28 cellular contexts compared by ENCODE assay signal in the genomic region with DNA sequence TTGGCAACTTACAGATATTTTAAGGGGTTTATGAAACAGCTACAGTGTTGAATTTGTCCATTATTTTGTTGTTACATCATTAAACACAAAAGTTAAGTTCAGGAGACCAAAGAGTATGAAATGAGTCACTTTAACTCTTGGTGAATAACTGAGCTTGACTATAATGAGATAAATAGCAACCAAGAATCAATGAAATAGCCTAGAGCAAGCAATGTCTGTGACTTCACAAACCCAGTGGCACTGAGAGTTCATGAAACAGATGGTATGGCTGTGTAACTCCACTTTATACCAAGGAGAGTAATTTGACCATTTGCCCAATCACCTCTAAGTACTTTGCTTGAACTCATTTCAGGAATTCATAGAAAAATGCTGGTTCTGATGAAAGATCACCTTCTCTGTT.
DNase-seq lines count a peak whose midpoint lies in the region; ATAC-seq and TF ChIP-seq lines count a peak whose summit lies in the region.
"Had no signal": no experiment of that assay in that cellular context is flagged by ENCODE, and none has a peak within 500 bp of the region (broad histone marks: within the 10 kb centered on the region; RNA-seq: fewer than 3 reads in every experiment).

No MANE protein-coding gene starts in this region.

- H3K36me3 ChIP-seq in mammary epithelial cell (ENCODE audit: insufficient read depth, low read length): no peaks in the 10 kb centered on the region
- no peaks in the 10 kb centered on the region for H3K36me3 ChIP-seq in heart left ventricle
- H3K36me3 ChIP-seq in transverse colon: no peaks in the 10 kb centered on the region
- no peaks in the 10 kb centered on the region for H3K36me3 ChIP-seq in naive thymus-derived CD4-positive, alpha-beta T cell (ENCODE audit: control insufficient read depth in 2 of 3, insufficient read depth in 3 of 3, low read length in 3 of 3)
- H3K36me3 ChIP-seq: left lung, neutrophil, uterus had no signal

- no peak overlapping the region for H3K27ac Mint-ChIP-seq in naive thymus-derived CD4-positive, alpha-beta T cell
- H3K27ac Mint-ChIP-seq: activated CD8-positive, alpha-beta T cell treated with anti-CD3 and anti-CD28 coated beads for 36 hours; activated naive CD4-positive, alpha-beta T cell treated with anti-CD3 and anti-CD28 coated beads, Interleukin-2, amount 50 U/mL, for 24 hours; activated T-helper 17 cell treated with anti-CD3 and anti-CD28 coated beads, Interleukin-2, amount 50 U/mL, for 72 hours; B cell; CD8-positive, alpha-beta memory T cell had no signal

- TF ChIP-seq EP300 in transverse colon (IDR thresholded peaks at IDR 0.05; ENCODE audit: low read depth): no peak

- no peaks in the 10 kb centered on the region for H4K20me1 ChIP-seq in mammary epithelial cell (ENCODE audit: insufficient read depth, low read length)

- dilution Hi-C loops in mammary epithelial cell (cut with HindIII; ENCODE audit: low sequenced_read_pairs): no loop called here

- ATAC-seq in foreskin keratinocyte (peak; percentile 16), heart left ventricle (no peak)
- ATAC-seq in naive thymus-derived CD4-positive, alpha-beta T cell: no peak
- ATAC-seq: activated CD4-positive, CD25-positive, alpha-beta regulatory T cell treated with anti-CD3 and anti-CD28 coated beads, Interleukin-2, amount 50 U/mL, for 24 hours; activated CD8-positive, alpha-beta T cell treated with anti-CD3 and anti-CD28 coated beads for 36 hours; activated T-helper 17 cell treated with anti-CD3 and anti-CD28 coated beads, Interleukin-2, amount 50 U/mL, for 72 hours; HCT116; left lung had no signal

- in situ Hi-C loops in mammary epithelial cell (cut with MboI; ENCODE audit: low sequenced_read_pairs in 2 of 2) (no loop called here), transverse colon (cut with MboI; ENCODE audit: low pct_ligation_motif_present in 1 of 4, low pct_unique_long_range_greater_than_20kb in 1 of 4, low sequenced_read_pairs in 3 of 4) (no loop called here)

- peaks cover 0 to 13% (median 4%) of the 10 kb centered on the region in 5 donors for H3K36me3 Mint-ChIP-seq in naive thymus-derived CD4-positive, alpha-beta T cell

- H3K79me2 ChIP-seq in mammary epithelial cell (ENCODE audit: insufficient read depth, low read length): no peaks in the 10 kb centered on the region

- DNase-seq in AG10803 (ENCODE audit: low read depth) (peak; percentile 68), NCI-H524 (lab: John Stamatoyannopoulos, UW) (peak; percentile 51 to 74), mammary epithelial cell (peak; percentile 52), foreskin keratinocyte (peak; percentile 17 to 65), heart left ventricle (no peak), amniotic stem cell (lab: John Stamatoyannopoulos, UW) (no peak), transverse colon (no peak)
- DNase-seq in naive thymus-derived CD4-positive, alpha-beta T cell: no peak
- DNase-seq: activated CD8-positive, alpha-beta T cell treated with anti-CD3 and anti-CD28 coated beads for 36 hours; aorta; CD8-positive, alpha-beta memory T cell; central memory CD4-positive, alpha-beta T cell; foreskin melanocyte; GF-D8; KBM-7; left lung; MM.1S; NCI-H2029 treated with DMSO at 0.1 percent for 48 hours; NCI-H226; NCI-H774; stimulated activated naive CD4-positive, alpha-beta T cell treated with Interleukin-2 at 50 U/mL for 16 hours; uterus had no signal

- peaks cover 0 to 7% (median 0%) of the 10 kb centered on the region in 5 donors for H3K27me3 Mint-ChIP-seq in naive thymus-derived CD4-positive, alpha-beta T cell
- H3K27me3 Mint-ChIP-seq: activated CD8-positive, alpha-beta T cell treated with anti-CD3 and anti-CD28 coated beads for 36 hours; activated naive CD4-positive, alpha-beta T cell treated with anti-CD3 and anti-CD28 coated beads, Interleukin-2, amount 50 U/mL, for 24 hours; activated T-helper 17 cell treated with anti-CD3 and anti-CD28 coated beads, Interleukin-2, amount 50 U/mL, for 72 hours had no signal

- H3K4me1 Mint-ChIP-seq in naive thymus-derived CD4-positive, alpha-beta T cell: peaks cover 0 to 2% (median 0%) of the 10 kb centered on the region in 7 donors
- H3K4me1 Mint-ChIP-seq: activated naive CD4-positive, alpha-beta T cell treated with anti-CD3 and anti-CD28 coated beads, Interleukin-2, amount 50 U/mL, for 24 hours; activated T-helper 17 cell treated with anti-CD3 and anti-CD28 coated beads, Interleukin-2, amount 50 U/mL, for 72 hours; B cell; CD8-positive, alpha-beta memory T cell had no signal

- no peak overlapping the region for H2AFZ ChIP-seq in mammary epithelial cell (ENCODE audit: low read depth, low read length)

- H3K4me3 ChIP-seq in AG10803 (ENCODE audit: low read length): no peak overlapping the region
- no peak overlapping the region for H3K4me3 ChIP-seq in mammary epithelial cell (replicated peaks in 1 of 3; ENCODE audit: insufficient read depth in 1 of 3, low read depth in 2 of 3, low read length in 3 of 3)
- no peak overlapping the region for H3K4me3 ChIP-seq in heart left ventricle
- no peak overlapping the region for H3K4me3 ChIP-seq in transverse colon
- H3K4me3 ChIP-seq in naive thymus-derived CD4-positive, alpha-beta T cell (ENCODE audit: low read length): no peak overlapping the region
- H3K4me3 ChIP-seq: left lung, uterus had no signal

- no TSS peak for BruUV-seq in mammary epithelial cell (replicated peaks; lab: Mats Ljungman, UMichigan)

- H3K9me3 ChIP-seq in mammary epithelial cell (replicated peaks; ENCODE audit: insufficient read depth, low read length) (no peaks in the 10 kb centered on the region), heart left ventricle (peaks cover 0 to 14% (median under 1%) of the 10 kb centered on the region in 12 donors), transverse colon (peaks cover 0 to under 1% of the 10 kb centered on the region in 2 donors)
- H3K9me3 ChIP-seq in naive thymus-derived CD4-positive, alpha-beta T cell (ENCODE audit: control insufficient read depth in 2 of 3, low read length in 3 of 3): peaks cover 0 to 6% (median 0%) of the 10 kb centered on the region in 3 experiments
- H3K9me3 ChIP-seq: left lung, neutrophil had no signal

- H3K27ac ChIP-seq in mammary epithelial cell (ENCODE audit: insufficient read depth, low read depth, low read length) (no peak overlapping the region), foreskin keratinocyte (no peak overlapping the region), heart left ventricle (no peak overlapping the region), transverse colon (no peak overlapping the region)
- no peak overlapping the region for H3K27ac ChIP-seq in naive thymus-derived CD4-positive, alpha-beta T cell (ENCODE audit: low read depth, low read length)
- H3K27ac ChIP-seq: left lung, neutrophil, uterus had no signal

- CTCF ChIA-PET in mammary epithelial cell (lab: Charles Lee; ENCODE audit: low non-redundant PET): no interaction called here
- CTCF ChIA-PET in naive thymus-derived CD4-positive, alpha-beta T cell (lab: Charles Lee): no interaction called here

- TF ChIP-seq CTCF in AG10803 (conservative IDR thresholded peaks at IDR 0.05; ENCODE audit: low read length) (no peak), mammary epithelial cell (conservative IDR thresholded peaks at IDR 0.05 in 1 of 2, IDR thresholded peaks at IDR 0.05 in 1 of 2; ENCODE audit: extremely low read depth in 1 of 2, insufficient read depth in 1 of 2, low read depth in 1 of 2, low read length in 2 of 2) (no peak), foreskin keratinocyte (conservative IDR thresholded peaks at IDR 0.05) (no peak), heart left ventricle (IDR thresholded peaks at IDR 0.05) (no peak), transverse colon (IDR thresholded peaks at IDR 0.05) (no peak)

- H3K9me3 Mint-ChIP-seq in naive thymus-derived CD4-positive, alpha-beta T cell: peaks cover 0 to 24% (median 6%) of the 10 kb centered on the region in 11 donors

- H3K4me1 ChIP-seq in mammary epithelial cell (ENCODE audit: insufficient read depth, low read length) (peaks cover 15% of the 10 kb centered on the region), foreskin keratinocyte (peaks cover 14% of the 10 kb centered on the region), heart left ventricle (no peaks in the 10 kb centered on the region), transverse colon (no peaks in the 10 kb centered on the region)
- no peaks in the 10 kb centered on the region for H3K4me1 ChIP-seq in naive thymus-derived CD4-positive, alpha-beta T cell (ENCODE audit: control insufficient read depth in 2 of 2, insufficient read depth in 2 of 2, low read length in 2 of 2)
- H3K4me1 ChIP-seq: left lung, uterus had no signal

- no peak overlapping the region for H3K9ac ChIP-seq in mammary epithelial cell (ENCODE audit: insufficient read depth, low read length)

- no peak overlapping the region for H3K4me2 ChIP-seq in mammary epithelial cell (ENCODE audit: insufficient read depth, low read depth, low read length)

- no peak for TF ChIP-seq POLR2A in heart left ventricle (IDR thresholded peaks at IDR 0.05)
- no peak for TF ChIP-seq POLR2A in transverse colon (IDR thresholded peaks at IDR 0.05)

- intact Hi-C loops in mammary epithelial cell (cut with micrococcal nuclease) (no loop called here), heart left ventricle (cut with DNase I) (no loop called here), transverse colon (cut with DNase I; ENCODE audit: low total_unique reads) (no loop called here)
- intact Hi-C loops in naive thymus-derived CD4-positive, alpha-beta T cell (cut with micrococcal nuclease): no loop called here

- POLR2A ChIA-PET in naive thymus-derived CD4-positive, alpha-beta T cell (lab: Charles Lee): no interaction called here

- H3K27me3 ChIP-seq in mammary epithelial cell (ENCODE audit: insufficient read depth, low read length) (no peaks in the 10 kb centered on the region), foreskin keratinocyte (no peaks in the 10 kb centered on the region), heart left ventricle (no peaks in the 10 kb centered on the region), transverse colon (no peaks in the 10 kb centered on the region)
- H3K27me3 ChIP-seq in naive thymus-derived CD4-positive, alpha-beta T cell (ENCODE audit: control insufficient read depth in 2 of 2, insufficient read depth in 2 of 2, low read length in 2 of 2): no peaks in the 10 kb centered on the region
- H3K27me3 ChIP-seq: left lung, neutrophil, uterus had no signal

- H3K4me3 Mint-ChIP-seq in naive thymus-derived CD4-positive, alpha-beta T cell: no peak overlapping the region
- H3K4me3 Mint-ChIP-seq: activated CD8-positive, alpha-beta T cell treated with anti-CD3 and anti-CD28 coated beads for 36 hours; activated naive CD4-positive, alpha-beta T cell treated with anti-CD3 and anti-CD28 coated beads, Interleukin-2, amount 50 U/mL, for 24 hours; activated T-helper 17 cell treated with anti-CD3 and anti-CD28 coated beads, Interleukin-2, amount 50 U/mL, for 72 hours; B cell; CD8-positive, alpha-beta memory T cell had no signal

Comparison
In these comparisons a context has a peak if more than half of its experiments do, and no peak if none do; other contexts are left out.
1. DNase-seq: peak in AG10803 (single experiment), NCI-H524 (2 of 2), mammary epithelial cell (single experiment) and foreskin keratinocyte (2 of 2); none in heart left ventricle (0 of 5), amniotic stem cell (single experiment), transverse colon (single experiment) and naive thymus-derived CD4-positive, alpha-beta T cell (0 of 9).